Comparison of ENCODE assay signal across 12 cellular contexts in genomic region chr2:189954989-189955388, GRCh38.
DNase-seq lines count a peak whose midpoint lies in the region; ATAC-seq and TF ChIP-seq lines count a peak whose summit lies in the region.
"Had no signal": no experiment of that assay in that cellular context is flagged by ENCODE, and none has a peak within 500 bp of the region (broad histone marks: within the 10 kb centered on the region; RNA-seq: fewer than 3 reads in every experiment).

No MANE protein-coding gene starts in this region.

- H3K9me3 ChIP-seq in OCI-LY1 (ENCODE audit: low read length) (no peaks in the 10 kb centered on the region), aorta (ENCODE audit: control insufficient read depth, low read length) (no peaks in the 10 kb centered on the region)
- H3K9me3 ChIP-seq: ascending aorta, mucosa of descending colon, upper lobe of left lung had no signal

- TF ChIP-seq CTCF in OCI-LY1 (IDR thresholded peaks at IDR 0.05; ENCODE audit: low read length): no peak
- TF ChIP-seq CTCF in foreskin keratinocyte (conservative IDR thresholded peaks at IDR 0.05): no peak

- no peak overlapping the region for H3K4me2 ChIP-seq in OCI-LY1 (ENCODE audit: low read length)

- no peak overlapping the region for H3K9ac ChIP-seq in OCI-LY1 (ENCODE audit: low read length)

- peak overlapping the region; percentile 15; the same call in 1 of the 2 replicates for H2AFZ ChIP-seq in OCI-LY1 (ENCODE audit: low read length)

- DNase-seq in NK-92 treated with Interleukin-12 subunit alpha and Interleukin-12 subunit beta, amount 100 ng/mL, for 24 hours (lab: John Stamatoyannopoulos, UW): no peak
- DNase-seq in aorta: no peak
- no peak for DNase-seq in foreskin keratinocyte
- DNase-seq: mucosa of descending colon, NCI-H2171, upper lobe of left lung had no signal

- WGBS in aorta, 2 donors: 61 to 67% methylated on average over 3 of the region's 3 CpGs

- H3K4me1 ChIP-seq in OCI-LY1 (ENCODE audit: insufficient read depth, low read length, severe bottlenecking) (peaks cover 25% of the 10 kb centered on the region), aorta (ENCODE audit: control insufficient read depth in 1 of 2, insufficient read depth in 2 of 2, low read length in 2 of 2) (no peaks in the 10 kb centered on the region), foreskin keratinocyte (no peaks in the 10 kb centered on the region)
- H3K4me1 ChIP-seq: ascending aorta, upper lobe of left lung had no signal

- H3K27ac ChIP-seq in OCI-LY1 (ENCODE audit: low read depth, low read length, poor library complexity, severe bottlenecking) (no peak overlapping the region), aorta (ENCODE audit: low read depth in 1 of 2, low read length in 2 of 2) (no peak overlapping the region), foreskin keratinocyte (no peak overlapping the region)
- H3K27ac ChIP-seq: ascending aorta, upper lobe of left lung had no signal

- H4K20me1 ChIP-seq in OCI-LY1 (ENCODE audit: insufficient read depth, low read length): no peaks in the 10 kb centered on the region

- ATAC-seq in GM18870 (IDR thresholded peaks at IDR 0.05; ENCODE audit: unreplicated experiment) (peak; percentile 75), GM21786 (IDR thresholded peaks at IDR 0.05; ENCODE audit: unreplicated experiment) (peak; percentile 40), HG03354 (IDR thresholded peaks at IDR 0.05; ENCODE audit: poor library complexity, severe bottlenecking, unreplicated experiment) (peak; percentile 67), HG02885 (IDR thresholded peaks at IDR 0.05; ENCODE audit: poor library complexity, unreplicated experiment) (no peak), aorta (ENCODE audit: low FRiP score) (no peak), foreskin keratinocyte (no peak)
- ATAC-seq: mucosa of descending colon had no signal

- H3K79me2 ChIP-seq in OCI-LY1 (ENCODE audit: insufficient read depth, low read length): no peaks in the 10 kb centered on the region

- H3K4me3 ChIP-seq in OCI-LY1 (ENCODE audit: low read depth, low read length, poor library complexity, severe bottlenecking) (no peak overlapping the region), aorta (ENCODE audit: low read length in 2 of 2) (no peak overlapping the region)
- H3K4me3 ChIP-seq: ascending aorta, mucosa of descending colon, upper lobe of left lung had no signal

- H3K27me3 ChIP-seq in OCI-LY1 (ENCODE audit: insufficient read depth, low read length) (no peaks in the 10 kb centered on the region), aorta (ENCODE audit: control insufficient read depth in 1 of 2, insufficient read depth in 2 of 2, low read length in 1 of 2) (no peaks in the 10 kb centered on the region), foreskin keratinocyte (no peaks in the 10 kb centered on the region)
- H3K27me3 ChIP-seq: ascending aorta, upper lobe of left lung had no signal

- no peaks in the 10 kb centered on the region for H3K9me2 ChIP-seq in OCI-LY1 (ENCODE audit: low read depth, low read length)

- no peaks in the 10 kb centered on the region for H3F3A ChIP-seq in OCI-LY1 (ENCODE audit: insufficient read depth, low read length)

- H3K36me3 ChIP-seq in OCI-LY1 (ENCODE audit: insufficient read depth, low read length): no peaks in the 10 kb centered on the region
- H3K36me3 ChIP-seq in aorta (ENCODE audit: control insufficient read depth in 1 of 2, insufficient read depth in 2 of 2, low read length in 1 of 2): no peaks in the 10 kb centered on the region
- H3K36me3 ChIP-seq: ascending aorta, upper lobe of left lung had no signal

- intact Hi-C loops in aorta (cut with DNase I): no loop called here

Comparison
In these comparisons a context has a peak if more than half of its experiments do, and no peak if none do; other contexts are left out.
1. ATAC-seq: peak in GM18870 (single experiment), GM21786 (single experiment) and HG03354 (single experiment); none in HG02885 (single experiment), aorta (single experiment) and foreskin keratinocyte (single experiment).